ENCODE assay signal across 11 cellular contexts in the genomic region with DNA sequence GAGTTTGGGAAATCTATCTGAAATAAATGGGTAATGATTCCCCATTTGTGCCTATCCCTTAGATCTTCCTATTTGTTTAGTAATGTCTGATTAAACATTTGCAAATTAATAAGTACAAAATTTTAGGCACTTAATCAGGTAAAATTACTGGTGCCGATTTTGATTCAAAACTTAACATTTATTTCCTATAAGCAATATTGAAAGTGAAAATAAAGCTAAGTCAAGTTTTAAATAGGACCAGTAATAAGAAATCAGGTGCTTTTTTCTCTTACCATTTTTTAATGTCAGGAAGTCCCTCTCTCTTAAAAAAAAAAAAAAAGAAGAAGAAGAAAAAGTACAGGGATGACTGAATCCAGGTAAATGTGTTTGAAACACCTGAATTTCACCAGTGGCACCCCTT. TPM values are rescaled to one million over a fixed set of nuclear protein-coding genes. Genes with fewer than 3 reads are reported as not detected.
DNase-seq lines count a peak whose midpoint lies in the region; ATAC-seq, FAIRE-seq and TF ChIP-seq lines count a peak whose summit lies in the region.
"Had no signal": no experiment of that assay in that cellular context is flagged by ENCODE, and none has a peak within 500 bp of the region (broad histone marks: within the 10 kb centered on the region; RNA-seq: fewer than 3 reads in every experiment).

No MANE protein-coding gene starts in this region.

- no peak for TF ChIP-seq POLR2A in GM12892 (IDR thresholded peaks at IDR 0.05; ENCODE audit: low read depth, low read length)

- H2AFZ ChIP-seq in osteoblast (ENCODE audit: low read length), result no peak overlapping the region

- H3K4me3 ChIP-seq in BLaER1, result peak overlapping the region; percentile 65; the same call in 1 of the 2 replicates
- H3K4me3 ChIP-seq in coronary artery, result peak overlapping the region; percentile 81
- no peak overlapping the region for H3K4me3 ChIP-seq in osteoblast (ENCODE audit: insufficient read depth, low read length)

- no peaks in the 10 kb centered on the region for H3K36me3 ChIP-seq in BLaER1
- no peaks in the 10 kb centered on the region for H3K36me3 ChIP-seq in osteoblast (ENCODE audit: insufficient read depth, low read length)

- DNase-seq in GM18507 (ENCODE audit: extremely low spot score, insufficient read length, low read depth), result no peak
- no peak for DNase-seq in coronary artery (ENCODE audit: low spot score)
- no peak for DNase-seq in osteoblast (ENCODE audit: insufficient read length, low spot score, missing footprints)
- no peak for DNase-seq in GM12892 (ENCODE audit: insufficient read length)
- DNase-seq in NCI-H1694 (lab: John Stamatoyannopoulos, UW), result no peak
- DNase-seq in NCI-H510A treated with DMSO at 0.1 percent for 48 hours (lab: John Stamatoyannopoulos, UW), result no peak
- DNase-seq: Caco-2, NCI-H2171 had no signal

- H3K27me3 ChIP-seq in BLaER1 (peaks cover 25% of the 10 kb centered on the region), osteoblast (ENCODE audit: insufficient read depth, low read length) (no peaks in the 10 kb centered on the region)

- FAIRE-seq in GM18507 (lab: Jason Lieb, UNC) (peak; percentile 72), GM12892 (lab: Jason Lieb, UNC) (no peak)
- FAIRE-seq: RCC 7860 had no signal

- H3K9me3 ChIP-seq in BLaER1 (peaks cover 12% of the 10 kb centered on the region), osteoblast (ENCODE audit: low read depth, low read length) (no peaks in the 10 kb centered on the region)
- H3K9me3 ChIP-seq: Caco-2 had no signal

- no peak for ATAC-seq in GM18861 (IDR thresholded peaks at IDR 0.05; ENCODE audit: unreplicated experiment)

- H4K20me1 ChIP-seq in BLaER1 (no peaks in the 10 kb centered on the region), osteoblast (ENCODE audit: insufficient read depth, low read length) (no peaks in the 10 kb centered on the region)

- no peaks in the 10 kb centered on the region for H3K79me2 ChIP-seq in osteoblast (ENCODE audit: insufficient read depth, low read length)

- H3K27ac ChIP-seq in BLaER1 (no peak overlapping the region), coronary artery (peak overlapping the region in 1 of 2 donors; percentile 21), osteoblast (ENCODE audit: low read depth, low read length) (no peak overlapping the region)

- H3K4me2 ChIP-seq in BLaER1, result peak overlapping the region; percentile 79
- peak overlapping the region; percentile 86 for H3K4me2 ChIP-seq in osteoblast (ENCODE audit: insufficient read depth, low read length)

- no peak overlapping the region for H3K9ac ChIP-seq in BLaER1

- no peak for TF ChIP-seq CTCF in coronary artery (IDR thresholded peaks at IDR 0.05)
- TF ChIP-seq CTCF in osteoblast (IDR thresholded peaks at IDR 0.05; ENCODE audit: extremely low read depth, low read depth, low read length), result no peak

- H3K4me1 ChIP-seq in BLaER1 (peaks cover 43% of the 10 kb centered on the region), osteoblast (ENCODE audit: insufficient read depth, low read length) (peaks cover 5% of the 10 kb centered on the region)
- H3K4me1 ChIP-seq: Caco-2 had no signal

RNA-seq across cellular contexts. Expression of gene GBP4, which starts 0.8 kb away (rescaled TPM):
- total RNA-seq in osteoblast, result 0.36 and 1.2 TPM in 2 replicates
- polyA plus RNA-seq in GM12892 (2012; ENCODE audit: missing spikeins), result 6.7 TPM
- total RNA-seq: Caco-2 had no signal

RNA-seq across cellular contexts. Expression of gene GBP7, which starts 23.7 kb away (rescaled TPM):
- total RNA-seq in osteoblast, result not detected in 2 replicates
- not detected for polyA plus RNA-seq in GM12892 (2012; ENCODE audit: missing spikeins)
- total RNA-seq: Caco-2 had no signal
